Comparison of ENCODE assay signal across 23 cellular contexts in the genomic region with DNA sequence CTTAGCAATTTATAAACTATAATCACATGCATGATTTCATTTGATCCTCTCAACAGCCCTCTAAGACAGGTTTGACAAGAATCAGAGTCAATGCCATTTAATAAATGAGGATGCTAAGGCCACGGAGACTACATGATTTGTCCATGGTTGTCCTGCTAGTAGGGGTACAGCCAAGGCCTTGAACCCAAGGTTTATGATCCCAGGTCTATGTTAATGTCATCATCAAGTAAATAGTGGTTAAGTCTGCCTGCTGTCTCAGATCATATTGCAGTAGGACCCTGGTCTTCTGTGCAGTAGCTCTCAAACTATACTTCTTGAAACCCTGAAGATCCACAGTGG. TPM values are rescaled to one million over a fixed set of nuclear protein-coding genes. Genes with fewer than 3 reads are reported as not detected.
DNase-seq lines count a peak whose midpoint lies in the region; ATAC-seq and TF ChIP-seq lines count a peak whose summit lies in the region.
"Had no signal": no experiment of that assay in that cellular context is flagged by ENCODE, and none has a peak within 500 bp of the region (broad histone marks: within the 10 kb centered on the region; RNA-seq: fewer than 3 reads in every experiment).

No MANE protein-coding gene starts in this region.

- H3K79me2 ChIP-seq in SK-N-SH (ENCODE audit: insufficient read depth) = no peaks in the 10 kb centered on the region
- H3K79me2 ChIP-seq in hepatocyte = no peaks in the 10 kb centered on the region

- H3K9me3 ChIP-seq in SK-N-SH (no peaks in the 10 kb centered on the region), hepatocyte (ENCODE audit: low read depth) (no peaks in the 10 kb centered on the region), vagina (no peaks in the 10 kb centered on the region)
- H3K9me3 ChIP-seq: HAP-1, Peyer's patch, upper lobe of left lung had no signal

- peaks cover 53% of the 10 kb centered on the region for H3K4me1 Mint-ChIP-seq in activated naive CD4-positive, alpha-beta T cell treated with anti-CD3 and anti-CD28 coated beads, Interleukin-2, amount 50 U/mL, for 24 hours

- H3K27ac Mint-ChIP-seq in activated naive CD4-positive, alpha-beta T cell treated with anti-CD3 and anti-CD28 coated beads, Interleukin-2, amount 50 U/mL, for 24 hours = peak overlapping the region; percentile 20
- H3K27ac Mint-ChIP-seq: activated CD4-positive, alpha-beta T cell treated with anti-CD3 and anti-CD28 coated beads, Interleukin-2, amount 10 ng/mL, durations not matched to agents 7 days and 5 days; activated naive CD4-positive, alpha-beta T cell treated with anti-CD3 and anti-CD28 coated beads, Interleukin-2, amount 50 U/mL, for 72 hours had no signal

- peaks cover 2% of the 10 kb centered on the region for H3K36me3 Mint-ChIP-seq in activated naive CD4-positive, alpha-beta T cell treated with anti-CD3 and anti-CD28 coated beads, Interleukin-2, amount 50 U/mL, for 24 hours

- H3K9ac ChIP-seq in SK-N-SH = no peak overlapping the region
- H3K9ac ChIP-seq: KMS-11 had no signal

- H2AFZ ChIP-seq in SK-N-SH (ENCODE audit: low read depth) (no peak overlapping the region), hepatocyte (no peak overlapping the region)

- H3K9me3 Mint-ChIP-seq in activated naive CD4-positive, alpha-beta T cell treated with anti-CD3 and anti-CD28 coated beads, Interleukin-2, amount 50 U/mL, for 24 hours = no peaks in the 10 kb centered on the region
- H3K9me3 Mint-ChIP-seq: activated CD4-positive, alpha-beta T cell treated with anti-CD3 and anti-CD28 coated beads, Interleukin-2, amount 10 ng/mL, durations not matched to agents 7 days and 5 days had no signal

- H3K36me3 ChIP-seq in SK-N-SH (replicated peaks in 1 of 2; ENCODE audit: control insufficient read depth in 1 of 2, insufficient read depth in 2 of 2, low read length in 1 of 2) = no peaks in the 10 kb centered on the region
- no peaks in the 10 kb centered on the region for H3K36me3 ChIP-seq in hepatocyte (replicated peaks; ENCODE audit: insufficient read depth, low read depth)
- H3K36me3 ChIP-seq in vagina = no peaks in the 10 kb centered on the region
- H3K36me3 ChIP-seq: HAP-1, Peyer's patch, upper lobe of left lung had no signal

- H3K4me2 ChIP-seq in SK-N-SH (peak overlapping the region; percentile 48; the same call in 1 of the 2 replicates), hepatocyte (no peak overlapping the region)
- H3K4me2 ChIP-seq: KMS-11 had no signal

- no peak for TF ChIP-seq RAD21 in SK-N-SH (IDR thresholded peaks at IDR 0.05; ENCODE audit: low read length)

- H3K9me2 ChIP-seq in SK-N-SH = no peaks in the 10 kb centered on the region
- no peaks in the 10 kb centered on the region for H3K9me2 ChIP-seq in hepatocyte (replicated peaks; ENCODE audit: insufficient read depth)

- POLR2A ChIA-PET in SK-N-SH (lab: Yijun Ruan, JAX) = no interaction called here

- TF ChIP-seq POLR2A in vagina (IDR thresholded peaks at IDR 0.05) = no peak

- no peak for TF ChIP-seq EP300 in SK-N-SH (IDR thresholded peaks at IDR 0.05; ENCODE audit: borderline replicate concordance in 1 of 2, low read depth in 1 of 2, low read length in 1 of 2)

- ATAC-seq in GM18498 (IDR thresholded peaks at IDR 0.05; ENCODE audit: unreplicated experiment) = no peak
- ATAC-seq in HG02938 (IDR thresholded peaks at IDR 0.05; ENCODE audit: unreplicated experiment) = no peak
- ATAC-seq: left ventricle myocardium superior, right cardiac atrium had no signal

- CTCF ChIA-PET in SK-N-SH (lab: Yijun Ruan, JAX) = interaction anchor here (0.8 kb wide), 1 partner anchor 13 kb away, joined by 3 read pairs; no protein-coding TSS in a partner anchor

- 27% methylated on average over 1 of the region's 1 CpG for WGBS in SK-N-SH (ENCODE audit: low lambda C conversion rate)
- WGBS in hepatocyte (ENCODE audit: low lambda C conversion rate, missing lambda C conversion rate) = 47% methylated on average over 1 of the region's 1 CpG

- DNase-seq in activated naive CD4-positive, alpha-beta T cell treated with Interleukin-2 at 50 U/mL for 16 hours = no peak
- DNase-seq in SK-N-SH (no peak), hepatocyte (ENCODE audit: low spot score) (no peak), vagina (ENCODE audit: extremely low spot score in 2 of 2) (no peak), NCI-H187 treated with DMSO at 0.1 percent for 48 hours (lab: John Stamatoyannopoulos, UW) (no peak)
- DNase-seq: activated CD4-positive, alpha-beta T cell treated with anti-CD3 and anti-CD28 coated beads, Interleukin-2, amount 10 ng/mL, durations not matched to agents 7 days and 5 days; erythroblast; left ventricle myocardium superior; NCI-H2107; occipital lobe; Peyer's patch; right cardiac atrium; stimulated activated naive CD8-positive, alpha-beta T cell treated with anti-CD3 and anti-CD28 coated beads, Interleukin-15, Interleukin-2, amounts not matched to agents 100 U/mL and 50 U/mL, for 24 hours; upper lobe of left lung had no signal

- H3K4me3 ChIP-seq in SK-N-SH (ENCODE audit: low read depth in 2 of 2, low read length in 1 of 2) (peak overlapping the region in 1 of 2 experiments; percentile 22; a peak in 1 of 4 replicates), hepatocyte (no peak overlapping the region), vagina (no peak overlapping the region)
- H3K4me3 ChIP-seq: HAP-1, Peyer's patch, SK-N-MC, upper lobe of left lung had no signal

- no peak overlapping the region for H3K4me3 Mint-ChIP-seq in activated naive CD4-positive, alpha-beta T cell treated with anti-CD3 and anti-CD28 coated beads, Interleukin-2, amount 50 U/mL, for 24 hours
- H3K4me3 Mint-ChIP-seq: activated CD4-positive, alpha-beta T cell treated with anti-CD3 and anti-CD28 coated beads, Interleukin-2, amount 10 ng/mL, durations not matched to agents 7 days and 5 days had no signal

- H3K27ac ChIP-seq in SK-N-SH (ENCODE audit: low read depth in 2 of 2, low read length in 1 of 2) (peak overlapping the region; percentile 53 to 97; a peak in 3 of 4 replicates), hepatocyte (peak overlapping the region; percentile 89), vagina (peak overlapping the region; percentile 7)
- H3K27ac ChIP-seq: KMS-11, SK-N-MC had no signal

- TF ChIP-seq CTCF in SK-N-SH (IDR thresholded peaks at IDR 0.05) (no peak), hepatocyte (IDR thresholded peaks at IDR 0.05; ENCODE audit: poor library complexity) (no peak), vagina (IDR thresholded peaks at IDR 0.05) (no peak)

- H3F3A ChIP-seq in SK-N-SH (replicated peaks; ENCODE audit: insufficient read depth) = peaks cover 19% of the 10 kb centered on the region

- no peaks in the 10 kb centered on the region for H3K27me3 Mint-ChIP-seq in activated naive CD4-positive, alpha-beta T cell treated with anti-CD3 and anti-CD28 coated beads, Interleukin-2, amount 50 U/mL, for 24 hours
- H3K27me3 Mint-ChIP-seq: activated CD4-positive, alpha-beta T cell treated with anti-CD3 and anti-CD28 coated beads, Interleukin-2, amount 10 ng/mL, durations not matched to agents 7 days and 5 days had no signal

- intact Hi-C loops in vagina (cut with DNase I) = no loop called here

- peaks cover 14 to 25% of the 10 kb centered on the region in 2 experiments for H3K4me1 ChIP-seq in SK-N-SH (ENCODE audit: control insufficient read depth in 1 of 2, insufficient read depth in 2 of 2, low read depth in 1 of 2, low read length in 1 of 2)
- H3K4me1 ChIP-seq in hepatocyte (ENCODE audit: insufficient read depth) = peaks cover 34% of the 10 kb centered on the region
- peaks cover 38% of the 10 kb centered on the region for H3K4me1 ChIP-seq in vagina
- H3K4me1 ChIP-seq: HAP-1 had no signal

- H4K20me1 ChIP-seq in SK-N-SH (ENCODE audit: insufficient read depth) (peaks cover 4% of the 10 kb centered on the region; the same call in 1 of the 2 replicates), hepatocyte (ENCODE audit: insufficient read depth, poor library complexity, severe bottlenecking) (no peaks in the 10 kb centered on the region)

- H3K27me3 ChIP-seq in SK-N-SH (ENCODE audit: insufficient read depth) = no peaks in the 10 kb centered on the region
- H3K27me3 ChIP-seq in hepatocyte = no peaks in the 10 kb centered on the region
- H3K27me3 ChIP-seq in vagina = no peaks in the 10 kb centered on the region
- H3K27me3 ChIP-seq: Peyer's patch, upper lobe of left lung had no signal

TF ChIP-seq in SK-N-SH, 30 proteins besides CTCF, POLR2A, EP300 and RAD21 (continues in another document):
- TF ChIP-seq RCOR1 (IDR thresholded peaks at IDR 0.05; ENCODE audit: low read length) (no peak), CHD2 (IDR thresholded peaks at IDR 0.05; ENCODE audit: low read length, partially characterized antibody) (no peak), JUND (IDR thresholded peaks at IDR 0.05) (no peak), RFX5 (IDR thresholded peaks at IDR 0.05; ENCODE audit: low read length) (no peak), POLR2AphosphoS5 (IDR thresholded peaks at IDR 0.05; ENCODE audit: low read depth, low read length) (no peak), PBX3 (IDR thresholded peaks at IDR 0.05) (no peak), ELF1 (IDR thresholded peaks at IDR 0.05) (no peak)

RNA-seq across cellular contexts. Expression of gene SYTL2, which starts 17.7 kb away (rescaled TPM):
- polyA plus RNA-seq in SK-N-SH (2012; rRNA removed) (36.0 and 72.8 TPM in 2 replicates), hepatocyte (8.2 and 8.9 TPM in 2 replicates)
- 43.2 and 56.2 TPM in 2 replicates for polyA plus RNA-seq in SK-N-SH (2012; cell fraction: cytosol; rRNA removed)
- 146 and 213 TPM in 2 replicates for polyA plus RNA-seq in SK-N-SH (2012; cell fraction: nucleus; rRNA removed)
- total RNA-seq in hepatocyte (66.6 and 73.6 TPM in 2 replicates), vagina (17.4 TPM)

RNA-seq across cellular contexts. Expression of gene CCDC83, which starts 26.6 kb away (rescaled TPM):
- polyA plus RNA-seq in SK-N-SH (2012; rRNA removed) = not detected in 2 replicates
- polyA plus RNA-seq in SK-N-SH (2012; cell fraction: cytosol; rRNA removed) = not detected in 2 replicates
- not detected in 2 replicates for polyA plus RNA-seq in SK-N-SH (2012; cell fraction: nucleus; rRNA removed)
- total RNA-seq in hepatocyte = not detected in 2 replicates
- not detected in 2 replicates for polyA plus RNA-seq in hepatocyte
- not detected for total RNA-seq in vagina
- total RNA-seq: activated CD4-positive, alpha-beta T cell treated with anti-CD3 and anti-CD28 coated beads, Interleukin-2, amount 10 ng/mL, durations not matched to agents 7 days and 5 days; dermis microvascular lymphatic vessel endothelial cell; glomerular endothelial cell; left ventricle myocardium superior; occipital lobe; Peyer's patch; right cardiac atrium; upper lobe of left lung had no signal
- polyA plus RNA-seq: right cardiac atrium had no signal

Comparison
In these comparisons a context has a peak if more than half of its experiments do, and no peak if none do; other contexts are left out.
1. H3K27ac ChIP-seq: peak in every context shown above with its lines; median percentile 89 in hepatocyte; 75 in SK-N-SH; 7 in vagina.